ENCODE assay signal across 8 cellular contexts in genomic region chr2:98445167-98445522, GRCh38. TPM values are rescaled to one million over a fixed set of nuclear protein-coding genes. Genes with fewer than 3 reads are reported as not detected.
A peak's percentile ranks its signal among the peaks of the same experiment; 100 is the strongest.
DNase-seq lines count a peak whose midpoint lies in the region; ATAC-seq, FAIRE-seq and TF ChIP-seq lines count a peak whose summit lies in the region.

No MANE protein-coding gene starts in this region.

- FAIRE-seq in urothelium cell line (lab: Jason Lieb, UNC): no peak

- DNase-seq in activated CD8-positive, alpha-beta memory T cell treated with anti-CD3 and anti-CD28 coated beads, Interleukin-2, amount 10 ng/mL, durations not matched to agents 7 days and 5 days: no peak
- DNase-seq in activated CD8-positive, alpha-beta memory T cell treated with anti-CD3 and anti-CD28 coated beads for 24 hours: no peak
- DNase-seq in SJCRH30 (peak; percentile 23 to 40), endothelial cell (ENCODE audit: low spot score) (no peak), urothelium cell line (ENCODE audit: low spot score) (no peak), NCI-H2171 treated with DMSO at 0.1 percent for 48 hours (lab: John Stamatoyannopoulos, UW) (no peak)
- DNase-seq in natural killer cell treated with Interleukin-12 subunit alpha and Interleukin-12 subunit beta and Interleukin-15 and Interleukin-18, amount 100 ng/mL, for 72 hours (ENCODE audit: low spot score): peak; percentile 73

- TF ChIP-seq CTCF in endothelial cell (IDR thresholded peaks at IDR 0.05; ENCODE audit: unreplicated experiment): no peak

- H3K27me3 Mint-ChIP-seq in activated CD8-positive, alpha-beta memory T cell treated with anti-CD3 and anti-CD28 coated beads, Interleukin-2, amount 10 ng/mL, durations not matched to agents 7 days and 5 days: no peaks in the 10 kb centered on the region
- H3K27me3 Mint-ChIP-seq in endothelial cell (ENCODE audit: unreplicated experiment): peaks cover 3% of the 10 kb centered on the region
- no peaks in the 10 kb centered on the region for H3K27me3 Mint-ChIP-seq in natural killer cell treated with Interleukin-12 subunit alpha and Interleukin-12 subunit beta and Interleukin-15 and Interleukin-18, amount 100 ng/mL, for 72 hours

- H3K4me1 Mint-ChIP-seq in activated CD8-positive, alpha-beta memory T cell treated with anti-CD3 and anti-CD28 coated beads, Interleukin-2, amount 10 ng/mL, durations not matched to agents 7 days and 5 days: peaks cover 40% of the 10 kb centered on the region
- H3K4me1 Mint-ChIP-seq in endothelial cell (ENCODE audit: unreplicated experiment): peaks cover 11% of the 10 kb centered on the region
- H3K4me1 Mint-ChIP-seq in natural killer cell treated with Interleukin-12 subunit alpha and Interleukin-12 subunit beta and Interleukin-15 and Interleukin-18, amount 100 ng/mL, for 72 hours (ENCODE audit: low read depth in 2 of 2): peaks cover 43 to 63% of the 10 kb centered on the region in 2 donors

- peaks cover 38% of the 10 kb centered on the region for H3K36me3 Mint-ChIP-seq in activated CD8-positive, alpha-beta memory T cell treated with anti-CD3 and anti-CD28 coated beads, Interleukin-2, amount 10 ng/mL, durations not matched to agents 7 days and 5 days
- peaks cover 3% of the 10 kb centered on the region for H3K36me3 Mint-ChIP-seq in endothelial cell (ENCODE audit: low read depth, unreplicated experiment)
- H3K36me3 Mint-ChIP-seq in natural killer cell treated with Interleukin-12 subunit alpha and Interleukin-12 subunit beta and Interleukin-15 and Interleukin-18, amount 100 ng/mL, for 72 hours: peaks cover 5% of the 10 kb centered on the region

- peak; percentile 14 for ATAC-seq in activated CD8-positive, alpha-beta memory T cell treated with anti-CD3 and anti-CD28 coated beads, Interleukin-2, amount 10 ng/mL, durations not matched to agents 7 days and 5 days
- peak; percentile 38 for ATAC-seq in HG02759 (IDR thresholded peaks at IDR 0.05; ENCODE audit: unreplicated experiment)
- ATAC-seq in natural killer cell treated with Interleukin-12 subunit alpha and Interleukin-12 subunit beta and Interleukin-15 and Interleukin-18, amount 100 ng/mL, for 72 hours: peak in 1 of 2 donors; percentile 57

- H3K27me3 ChIP-seq in SJCRH30: no peaks in the 10 kb centered on the region

- H3K27ac Mint-ChIP-seq in activated CD8-positive, alpha-beta memory T cell treated with anti-CD3 and anti-CD28 coated beads, Interleukin-2, amount 10 ng/mL, durations not matched to agents 7 days and 5 days: peak overlapping the region; percentile 90
- peak overlapping the region; percentile 88 for H3K27ac Mint-ChIP-seq in endothelial cell (ENCODE audit: unreplicated experiment)
- peak overlapping the region; percentile 97 to 98 for H3K27ac Mint-ChIP-seq in natural killer cell treated with Interleukin-12 subunit alpha and Interleukin-12 subunit beta and Interleukin-15 and Interleukin-18, amount 100 ng/mL, for 72 hours

- peak overlapping the region; percentile 88 for H3K4me3 Mint-ChIP-seq in activated CD8-positive, alpha-beta memory T cell treated with anti-CD3 and anti-CD28 coated beads, Interleukin-2, amount 10 ng/mL, durations not matched to agents 7 days and 5 days
- H3K4me3 Mint-ChIP-seq in endothelial cell (ENCODE audit: unreplicated experiment): peak overlapping the region; percentile 98
- H3K4me3 Mint-ChIP-seq in natural killer cell treated with Interleukin-12 subunit alpha and Interleukin-12 subunit beta and Interleukin-15 and Interleukin-18, amount 100 ng/mL, for 72 hours: peak overlapping the region; percentile 89

- no peak overlapping the region; the same call in 1 of the 2 replicates for H3K27ac ChIP-seq in SJCRH30

- peaks cover 3% of the 10 kb centered on the region; the same call in 1 of the 2 replicates for H3K4me1 ChIP-seq in SJCRH30

- no peaks in the 10 kb centered on the region for H3K36me3 ChIP-seq in SJCRH30

- CTCF ChIA-PET in activated CD8-positive, alpha-beta memory T cell treated with anti-CD3 and anti-CD28 coated beads, Interleukin-2, amount 10 ng/mL, durations not matched to agents 7 days and 5 days (lab: Charles Lee): interaction anchor here (1.4 to 7.1 kb wide), 2 partner anchors 19 to 27 kb away, joined by 5 to 79 read pairs; no protein-coding TSS in a partner anchor

- peaks cover 3% of the 10 kb centered on the region for H3K9me3 Mint-ChIP-seq in activated CD8-positive, alpha-beta memory T cell treated with anti-CD3 and anti-CD28 coated beads, Interleukin-2, amount 10 ng/mL, durations not matched to agents 7 days and 5 days (ENCODE audit: low read depth)
- no peaks in the 10 kb centered on the region for H3K9me3 Mint-ChIP-seq in endothelial cell (ENCODE audit: unreplicated experiment)
- no peaks in the 10 kb centered on the region for H3K9me3 Mint-ChIP-seq in natural killer cell treated with Interleukin-12 subunit alpha and Interleukin-12 subunit beta and Interleukin-15 and Interleukin-18, amount 100 ng/mL, for 72 hours

- no peaks in the 10 kb centered on the region for H3K9me3 ChIP-seq in SJCRH30 (replicated peaks)

- peak overlapping the region; percentile 80 for H3K4me3 ChIP-seq in SJCRH30

RNA-seq across cellular contexts. Expression of gene INPP4A, which starts 0.5 kb away (rescaled TPM):
- total RNA-seq in activated CD8-positive, alpha-beta memory T cell treated with anti-CD3 and anti-CD28 coated beads, Interleukin-2, amount 10 ng/mL, durations not matched to agents 7 days and 5 days: 100 to 1,000 TPM; 144 to 229 TPM
- 21.4 and 25.0 TPM in 2 replicates for total RNA-seq in SJCRH30 (2014; rRNA removed; shearing (Covaris generic))
- total RNA-seq in endothelial cell (ENCODE audit: unreplicated experiment): 26.8 TPM
- total RNA-seq in natural killer cell treated with Interleukin-12 subunit alpha and Interleukin-12 subunit beta and Interleukin-15 and Interleukin-18, amount 100 ng/mL, for 72 hours: 100 to 1,000 TPM in 1 of 2 donors, 10 to 100 TPM in 1; 65.0 to 150 TPM

Comparison
In these comparisons a context has a peak if more than half of its experiments do, and no peak if none do; other contexts are left out.
1. DNase-seq: peak in SJCRH30 (2 of 2) and natural killer cell treated with Interleukin-12 subunit alpha and Interleukin-12 subunit beta and Interleukin-15 and Interleukin-18, amount 100 ng/mL, for 72 hours (single experiment); none in activated CD8-positive, alpha-beta memory T cell treated with anti-CD3 and anti-CD28 coated beads, Interleukin-2, amount 10 ng/mL, durations not matched to agents 7 days and 5 days (single experiment), activated CD8-positive, alpha-beta memory T cell treated with anti-CD3 and anti-CD28 coated beads for 24 hours (single experiment), endothelial cell (single experiment), urothelium cell line (single experiment) and NCI-H2171 treated with DMSO at 0.1 percent for 48 hours (single experiment).
2. Peak in every context shown above with its lines, with median percentiles within 50 percentile points of each other: H3K27ac Mint-ChIP-seq and H3K4me3 Mint-ChIP-seq.